10 cellular contexts compared by ENCODE assay signal in the genomic region with DNA sequence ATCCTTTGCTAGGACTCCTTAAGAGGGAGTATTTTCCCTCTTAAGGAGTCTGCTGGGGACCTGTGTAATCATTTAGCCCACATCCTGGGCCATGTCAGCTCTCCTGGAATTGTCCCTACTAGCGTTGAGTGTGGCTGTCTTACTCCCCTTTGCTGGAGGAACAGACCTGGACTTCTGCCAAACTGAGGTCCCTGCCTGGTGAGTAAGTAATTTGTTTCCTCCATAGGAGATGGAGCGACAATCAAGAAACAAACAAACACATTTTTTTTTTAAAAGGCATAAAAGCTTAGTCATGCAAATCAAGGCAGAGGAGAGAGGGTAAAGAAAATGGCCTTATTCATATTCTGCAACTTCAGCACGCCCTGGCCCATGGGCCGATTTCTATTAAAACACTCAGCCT.
A peak's percentile ranks its signal among the peaks of the same experiment; 100 is the strongest.
DNase-seq lines count a peak whose midpoint lies in the region; ATAC-seq, FAIRE-seq and TF ChIP-seq lines count a peak whose summit lies in the region.
"Had no signal": no experiment of that assay in that cellular context is flagged by ENCODE, and none has a peak within 500 bp of the region (broad histone marks: within the 10 kb centered on the region; RNA-seq: fewer than 3 reads in every experiment).

No MANE protein-coding gene starts in this region.

- peaks cover 14% of the 10 kb centered on the region for H3K27me3 Mint-ChIP-seq in astrocyte (ENCODE audit: low read depth, unreplicated experiment)

- H3K79me2 ChIP-seq in astrocyte (ENCODE audit: insufficient read depth, low read length) = no peaks in the 10 kb centered on the region

- H3K4me3 Mint-ChIP-seq in astrocyte (ENCODE audit: unreplicated experiment) = no peak overlapping the region
- H3K4me3 Mint-ChIP-seq: activated CD4-positive, alpha-beta T cell treated with anti-CD3 and anti-CD28 coated beads, Interleukin-2, amount 10 ng/mL, durations not matched to agents 7 days and 5 days had no signal

- peaks cover 5% of the 10 kb centered on the region for H3K27me3 ChIP-seq in astrocyte (ENCODE audit: insufficient read depth, low read length)

- no peaks in the 10 kb centered on the region for H4K20me1 ChIP-seq in astrocyte (ENCODE audit: insufficient read depth, low read length)

- no peaks in the 10 kb centered on the region for H3K36me3 Mint-ChIP-seq in astrocyte (ENCODE audit: low read depth, unreplicated experiment)

- peak overlapping the region; percentile 62 for H3K27ac ChIP-seq in astrocyte (ENCODE audit: low read depth, low read length)
- H3K27ac ChIP-seq: KMS-11 had no signal

- ATAC-seq in left lobe of liver = peak; percentile 29
- no peak for ATAC-seq in GM21528 (IDR thresholded peaks at IDR 0.05; ENCODE audit: low FRiP score, unreplicated experiment)
- ATAC-seq in GM19397 (IDR thresholded peaks at IDR 0.05; ENCODE audit: unreplicated experiment) = no peak

- H3K36me3 ChIP-seq in astrocyte (ENCODE audit: insufficient read depth, low read length) = no peaks in the 10 kb centered on the region

- FAIRE-seq in astrocyte (lab: Jason Lieb, UNC) = no peak

- no peak overlapping the region for H3K27ac Mint-ChIP-seq in astrocyte (ENCODE audit: unreplicated experiment)
- H3K27ac Mint-ChIP-seq: activated CD4-positive, alpha-beta T cell treated with anti-CD3 and anti-CD28 coated beads, Interleukin-2, amount 10 ng/mL, durations not matched to agents 7 days and 5 days had no signal

- peaks cover 16% of the 10 kb centered on the region for H3K4me1 Mint-ChIP-seq in astrocyte (ENCODE audit: low read depth, unreplicated experiment)
- H3K4me1 Mint-ChIP-seq: activated CD4-positive, alpha-beta T cell treated with anti-CD3 and anti-CD28 coated beads, Interleukin-2, amount 10 ng/mL, durations not matched to agents 7 days and 5 days had no signal

- peak overlapping the region; percentile 28 for H3K9ac ChIP-seq in astrocyte (ENCODE audit: low read length)
- H3K9ac ChIP-seq: KMS-11 had no signal

- H2AFZ ChIP-seq in astrocyte (ENCODE audit: low read depth, low read length) = no peak overlapping the region

- peak; percentile 50 for DNase-seq in COLO829 (ENCODE audit: low spot score)
- peak; percentile 99 for DNase-seq in M059J (ENCODE audit: low read depth)
- peak; percentile 64 for DNase-seq in astrocyte (ENCODE audit: low read depth)
- DNase-seq in left lobe of liver (ENCODE audit: low spot score) = no peak
- DNase-seq in activated naive CD4-positive, alpha-beta T cell treated with anti-CD3 and anti-CD28 coated beads, Interleukin-2, amount 50 U/mL, for 16 hours = no peak
- DNase-seq in activated CD4-positive, alpha-beta T cell treated with anti-CD3 and anti-CD28 coated beads, Interleukin-2, amount 50 U/mL, for 1 hour = no peak
- DNase-seq: activated CD4-positive, alpha-beta T cell treated with anti-CD3 and anti-CD28 coated beads, Interleukin-2, amount 10 ng/mL, durations not matched to agents 7 days and 5 days had no signal

- peak overlapping the region; percentile 57 for H3K4me2 ChIP-seq in astrocyte (ENCODE audit: low read length)
- H3K4me2 ChIP-seq: KMS-11 had no signal

- H3K9me3 ChIP-seq in astrocyte (ENCODE audit: insufficient read depth, low read depth, low read length) = no peaks in the 10 kb centered on the region

- no peak for TF ChIP-seq CTCF in astrocyte (IDR thresholded peaks at IDR 0.05; ENCODE audit: insufficient read depth, low read depth, low read length)

- no peaks in the 10 kb centered on the region for H3K9me3 Mint-ChIP-seq in astrocyte (ENCODE audit: unreplicated experiment)
- H3K9me3 Mint-ChIP-seq: activated CD4-positive, alpha-beta T cell treated with anti-CD3 and anti-CD28 coated beads, Interleukin-2, amount 10 ng/mL, durations not matched to agents 7 days and 5 days had no signal

- H3K4me1 ChIP-seq in astrocyte (ENCODE audit: insufficient read depth, low read length) = peaks cover 18% of the 10 kb centered on the region

- H3K4me3 ChIP-seq in astrocyte (ENCODE audit: insufficient read depth, low read depth, low read length) = no peak overlapping the region

Comparison
In these comparisons a context has a peak if more than half of its experiments do, and no peak if none do; other contexts are left out.
1. DNase-seq: peak in COLO829 (single experiment), M059J (single experiment) and astrocyte (single experiment); none in left lobe of liver (single experiment), activated naive CD4-positive, alpha-beta T cell treated with anti-CD3 and anti-CD28 coated beads, Interleukin-2, amount 50 U/mL, for 16 hours (single experiment) and activated CD4-positive, alpha-beta T cell treated with anti-CD3 and anti-CD28 coated beads, Interleukin-2, amount 50 U/mL, for 1 hour (single experiment).